1 cellular context compared by ENCODE assay signal in genomic region chr7:128737441-128737840, GRCh38.
TF ChIP-seq lines count a peak whose summit lies in the region.

No MANE protein-coding gene starts in this region.

TF ChIP-seq in endothelial cell of umbilical vein, 7 proteins besides CTCF, POLR2A, EP300 and RAD21:
- TF ChIP-seq GATA2 (IDR thresholded peaks at IDR 0.05; ENCODE audit: insufficient read depth, insufficient read length, low read depth, low read length), result no peak
- TF ChIP-seq POLR2AphosphoS5 (IDR thresholded peaks at IDR 0.05; ENCODE audit: insufficient read depth, low read depth, low read length), result no peak
- no peak for TF ChIP-seq MYC (IDR thresholded peaks at IDR 0.05; ENCODE audit: low read depth, low read length)
- TF ChIP-seq FOS (IDR thresholded peaks at IDR 0.05; ENCODE audit: borderline replicate concordance, insufficient read depth, low read length), result no peak
